In the genomic region with DNA sequence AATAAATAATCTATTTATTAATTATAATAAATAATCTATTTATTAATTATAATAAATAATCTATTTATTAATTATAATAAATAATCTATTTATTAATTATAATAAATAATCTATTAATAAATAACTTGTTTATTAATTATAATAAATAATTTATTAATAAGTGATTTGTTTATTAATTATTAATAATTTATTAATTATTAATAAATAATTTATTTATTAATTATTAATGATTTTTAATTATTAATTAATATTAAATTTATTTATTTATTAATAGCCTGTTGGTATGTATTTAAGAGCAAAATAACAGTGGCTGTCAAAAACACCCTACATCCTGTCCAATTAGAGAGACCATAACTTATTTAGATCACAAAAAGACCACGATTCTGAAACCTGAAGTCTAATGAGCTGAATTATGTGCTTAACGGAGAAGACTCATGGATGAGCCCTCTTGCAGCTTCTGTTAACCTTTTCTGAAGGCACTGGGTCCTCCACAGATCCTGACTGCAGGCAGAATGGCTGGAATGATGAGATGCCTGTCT, we compare ENCODE assay signal across 19 cellular contexts.
DNase-seq lines count a peak whose midpoint lies in the region; ATAC-seq, FAIRE-seq and TF ChIP-seq lines count a peak whose summit lies in the region.
"Had no signal": no experiment of that assay in that cellular context is flagged by ENCODE, and none has a peak within 500 bp of the region (broad histone marks: within the 10 kb centered on the region; RNA-seq: fewer than 3 reads in every experiment).

No MANE protein-coding gene starts in this region.

- CTCF ChIA-PET in HepG2 (lab: Yijun Ruan, JAX; ENCODE audit: low intra/inter-chr PET ratio, low total read pairs): no interaction called here

- peaks cover 9% of the 10 kb centered on the region for H3K4me1 Mint-ChIP-seq in type B pancreatic cell (ENCODE audit: unreplicated experiment)
- H3K4me1 Mint-ChIP-seq: CD4-positive, alpha-beta memory T cell had no signal

- H3K9me3 Mint-ChIP-seq in type B pancreatic cell: peaks cover 3% of the 10 kb centered on the region
- H3K9me3 Mint-ChIP-seq: IgD-negative memory B cell had no signal

- no peaks in the 10 kb centered on the region for H3K36me3 ChIP-seq in HepG2 (replicated peaks in 1 of 2; ENCODE audit: control insufficient read depth in 1 of 2, insufficient read depth in 2 of 2, low read length in 2 of 2)
- H3K36me3 ChIP-seq in right lobe of liver: no peaks in the 10 kb centered on the region
- H3K36me3 ChIP-seq: MG63 had no signal

- BruUV-seq in HepG2 (replicated peaks; lab: Mats Ljungman, UMichigan): no TSS peak

- no peak for ATAC-seq in HepG2
- ATAC-seq in right lobe of liver: no peak
- ATAC-seq: Panc1 had no signal

- peaks cover 17% of the 10 kb centered on the region for H3K27me3 Mint-ChIP-seq in type B pancreatic cell

- intact Hi-C loops in HepG2 (cut with micrococcal nuclease; ENCODE audit: unreplicated experiment) (no loop called here), right lobe of liver (cut with DNase I) (no loop called here)

- no peak for FAIRE-seq in HepG2 (lab: Jason Lieb, UNC)
- peak; percentile 100 for FAIRE-seq in endometrium (lab: Jason Lieb, UNC)
- FAIRE-seq in H54 (lab: Jason Lieb, UNC): no peak
- FAIRE-seq: A549, H1, HTR-8/SVneo had no signal

- WGBS in HepG2 (ENCODE audit: low lambda C conversion rate): 93% methylated on average over 2 of the region's 2 CpGs
- WGBS in right lobe of liver (ENCODE audit: insufficient coverage, low coverage, low lambda C conversion rate, missing lambda C conversion rate): 63% methylated on average over 2 of the region's 2 CpGs

- H3K27me3 ChIP-seq in HepG2 (ENCODE audit: control insufficient read depth in 1 of 2, insufficient read depth in 2 of 2, low read length in 2 of 2): no peaks in the 10 kb centered on the region
- H3K27me3 ChIP-seq in right lobe of liver: no peaks in the 10 kb centered on the region
- H3K27me3 ChIP-seq: MG63 had no signal

- TF ChIP-seq POLR2A in HepG2 (IDR thresholded peaks at IDR 0.05; ENCODE audit: insufficient read depth in 1 of 2, low read depth in 2 of 2, low read length in 2 of 2) (no peak), right lobe of liver (IDR thresholded peaks at IDR 0.05) (no peak), H54 (IDR thresholded peaks at IDR 0.05; ENCODE audit: low read depth, low read length) (no peak)

- no peak overlapping the region for H2AFZ ChIP-seq in HepG2 (ENCODE audit: low read length)

- H3K27ac ChIP-seq in HepG2 (ENCODE audit: extremely low read length, insufficient read depth, low read length): no peak overlapping the region
- no peak overlapping the region for H3K27ac ChIP-seq in right lobe of liver

- TF ChIP-seq CTCF in HepG2 (CRISPR knock-in tag; IDR thresholded peaks at IDR 0.05) (no peak), right lobe of liver (IDR thresholded peaks at IDR 0.05) (no peak), type B pancreatic cell (conservative IDR thresholded peaks at IDR 0.05) (no peak)

- DNase-seq in HepG2 (ENCODE audit: low spot score): no peak
- DNase-seq in right lobe of liver: no peak
- peak; percentile 37 for DNase-seq in SK-MEL-5 (ENCODE audit: low read depth, low spot score)
- no peak for DNase-seq in type B pancreatic cell (ENCODE audit: extremely low spot score, unreplicated experiment)
- DNase-seq in activated CD4-positive, alpha-beta T cell treated with anti-CD3 and anti-CD28 coated beads for 48 hours: no peak
- DNase-seq in H54 (ENCODE audit: insufficient read length, low spot score): no peak
- no peak for DNase-seq in NK-92 (lab: John Stamatoyannopoulos, UW; ENCODE audit: unreplicated experiment)
- DNase-seq: CD4-positive, alpha-beta memory T cell; GF-D8; Karpas-422; NCI-H1417 treated with DMSO at 0.1 percent for 48 hours; NCI-H187 had no signal

- peak overlapping the region; percentile 59 for H3K4me3 Mint-ChIP-seq in type B pancreatic cell
- H3K4me3 Mint-ChIP-seq: IgD-negative memory B cell had no signal

- H3K4me1 ChIP-seq in HepG2 (ENCODE audit: insufficient read depth, low read length): peaks cover 34% of the 10 kb centered on the region
- H3K4me1 ChIP-seq in right lobe of liver: no peaks in the 10 kb centered on the region
- H3K4me1 ChIP-seq: A549 had no signal

- TF ChIP-seq RAD21 in HepG2 (CRISPR knock-in tag; IDR thresholded peaks at IDR 0.05): no peak

- TF ChIP-seq EP300 in HepG2 (IDR thresholded peaks at IDR 0.05; ENCODE audit: low read depth in 2 of 2, low read length in 2 of 2) (no peak), HepG2 (CRISPR knock-in tag; IDR thresholded peaks at IDR 0.05; ENCODE audit: borderline replicate concordance) (no peak)

- no peak overlapping the region for H3K4me2 ChIP-seq in HepG2 (ENCODE audit: low read depth, low read length)
- H3K4me2 ChIP-seq: A549 had no signal

- in situ Hi-C loops in HepG2 (cut with HindIII; ENCODE audit: extremely low pct_ligation_motif_present, low pct_unique_long_range_greater_than_20kb) (loop anchor here (25.0 kb wide), 1 partner anchor 1039 kb away; no protein-coding TSS in a partner anchor), SK-MEL-5 (cut with HindIII; ENCODE audit: low pct_unique_long_range_greater_than_20kb, low sequenced_read_pairs) (no loop called here)

- H3K27ac Mint-ChIP-seq in type B pancreatic cell: peak overlapping the region; percentile 29
- H3K27ac Mint-ChIP-seq: IgD-negative memory B cell had no signal

- H4K20me1 ChIP-seq in HepG2 (ENCODE audit: insufficient read depth, low read length): no peaks in the 10 kb centered on the region

- no peaks in the 10 kb centered on the region for H3K79me2 ChIP-seq in HepG2 (ENCODE audit: insufficient read depth, low read length)

- H3K36me3 Mint-ChIP-seq in type B pancreatic cell: no peaks in the 10 kb centered on the region
- H3K36me3 Mint-ChIP-seq: CD4-positive, alpha-beta memory T cell; IgD-negative memory B cell had no signal

- H3K9me3 ChIP-seq in HepG2 (ENCODE audit: low read length): no peaks in the 10 kb centered on the region
- H3K9me3 ChIP-seq in right lobe of liver: no peaks in the 10 kb centered on the region
- H3K9me3 ChIP-seq: A549, MG63 had no signal

- no peak overlapping the region for H3K4me3 ChIP-seq in HepG2 (replicated peaks in 1 of 3; ENCODE audit: insufficient read depth in 1 of 3, low read depth in 2 of 3, low read length in 3 of 3)
- no peak overlapping the region for H3K4me3 ChIP-seq in right lobe of liver
- H3K4me3 ChIP-seq: A549, MG63 had no signal

- POLR2A ChIA-PET in HepG2 (lab: Yijun Ruan, JAX): no interaction called here

- H3K9ac ChIP-seq in HepG2 (ENCODE audit: insufficient read depth, low read depth, low read length): no peak overlapping the region

TF ChIP-seq in HepG2, 621 proteins besides CTCF, POLR2A, EP300 and RAD21:
- TF ChIP-seq, protein P1, sequence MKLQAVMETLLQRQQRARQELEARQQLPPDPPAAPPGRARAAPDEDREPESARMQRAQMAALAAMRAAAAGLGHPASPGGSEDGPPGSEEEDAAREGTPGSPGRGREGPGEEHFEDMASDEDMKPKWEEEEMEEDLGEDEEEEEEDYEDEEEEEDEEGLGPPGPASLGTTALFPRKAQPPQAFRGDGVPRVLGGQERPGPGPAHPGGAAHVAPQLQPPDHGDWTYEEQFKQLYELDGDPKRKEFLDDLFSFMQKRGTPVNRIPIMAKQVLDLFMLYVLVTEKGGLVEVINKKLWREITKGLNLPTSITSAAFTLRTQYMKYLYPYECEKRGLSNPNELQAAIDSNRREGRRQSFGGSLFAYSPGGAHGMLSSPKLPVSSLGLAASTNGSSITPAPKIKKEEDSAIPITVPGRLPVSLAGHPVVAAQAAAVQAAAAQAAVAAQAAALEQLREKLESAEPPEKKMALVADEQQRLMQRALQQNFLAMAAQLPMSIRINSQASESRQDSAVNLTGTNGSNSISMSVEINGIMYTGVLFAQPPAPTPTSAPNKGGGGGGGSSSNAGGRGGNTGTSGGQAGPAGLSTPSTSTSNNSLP (IDR thresholded peaks at IDR 0.05; ENCODE audit: low read depth, low read length): peak; percentile 71; the same call in 1 of the 2 replicates
- TF ChIP-seq, protein P2, sequence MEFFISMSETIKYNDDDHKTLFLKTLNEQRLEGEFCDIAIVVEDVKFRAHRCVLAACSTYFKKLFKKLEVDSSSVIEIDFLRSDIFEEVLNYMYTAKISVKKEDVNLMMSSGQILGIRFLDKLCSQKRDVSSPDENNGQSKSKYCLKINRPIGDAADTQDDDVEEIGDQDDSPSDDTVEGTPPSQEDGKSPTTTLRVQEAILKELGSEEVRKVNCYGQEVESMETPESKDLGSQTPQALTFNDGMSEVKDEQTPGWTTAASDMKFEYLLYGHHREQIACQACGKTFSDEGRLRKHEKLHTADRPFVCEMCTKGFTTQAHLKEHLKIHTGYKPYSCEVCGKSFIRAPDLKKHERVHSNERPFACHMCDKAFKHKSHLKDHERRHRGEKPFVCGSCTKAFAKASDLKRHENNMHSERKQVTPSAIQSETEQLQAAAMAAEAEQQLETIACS (CRISPR knock-in tag; IDR thresholded peaks at IDR 0.05): no peak
